In the genomic region with DNA sequence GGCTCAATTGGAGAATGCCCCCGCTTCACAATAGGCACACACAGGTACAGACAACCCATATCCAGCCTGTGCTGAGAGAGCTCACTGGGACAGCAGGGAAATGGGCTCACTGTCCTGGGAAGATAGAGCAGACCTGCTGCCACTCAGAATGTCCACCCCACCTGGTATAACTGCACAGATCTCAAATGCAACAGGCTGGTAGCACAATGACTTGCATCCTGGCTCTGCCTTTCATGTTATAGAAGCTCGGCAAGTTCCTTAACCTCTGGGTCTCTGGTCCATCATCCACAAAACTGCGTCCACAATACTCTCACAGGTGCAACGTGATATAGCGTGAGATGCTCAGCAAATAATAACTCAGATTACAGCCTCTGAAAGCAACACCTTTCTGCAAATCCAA, we compare ENCODE assay signal across 23 cellular contexts.
DNase-seq lines count a peak whose midpoint lies in the region; ATAC-seq, FAIRE-seq and TF ChIP-seq lines count a peak whose summit lies in the region.
"Had no signal": no experiment of that assay in that cellular context is flagged by ENCODE, and none has a peak within 500 bp of the region (broad histone marks: within the 10 kb centered on the region; RNA-seq: fewer than 3 reads in every experiment).

No MANE protein-coding gene starts in this region.

- 83 to 91% (median 87%) methylated on average over 5 of the region's 5 CpGs for WGBS in heart left ventricle, 4 donors
- WGBS in endodermal cell (ENCODE audit: insufficient coverage in 1 of 2, insufficient read length in 1 of 2), 2 experiments, result 79 to 81% methylated on average over 4 to 5 of the region's 5 CpGs
- 79% methylated on average over 4 of the region's 5 CpGs for WGBS in right lobe of liver (ENCODE audit: insufficient coverage, low coverage, low lambda C conversion rate, missing lambda C conversion rate)

- no peak for ATAC-seq in heart left ventricle
- ATAC-seq in right lobe of liver, result no peak
- ATAC-seq: GM12878 had no signal

- H3K27ac ChIP-seq in heart left ventricle (no peak overlapping the region), colonic mucosa (no peak overlapping the region), endodermal cell (ENCODE audit: low read depth, low read length) (no peak overlapping the region), vagina (no peak overlapping the region), right lobe of liver (no peak overlapping the region)
- H3K27ac ChIP-seq: GM23248, HL-60 had no signal

- no peak for FAIRE-seq in urothelium cell line (lab: Jason Lieb, UNC)
- FAIRE-seq: A204.1, GM12878, GM19239 had no signal

- H3K9me3 ChIP-seq in heart left ventricle, result no peaks in the 10 kb centered on the region
- H3K9me3 ChIP-seq in colonic mucosa, result no peaks in the 10 kb centered on the region
- no peaks in the 10 kb centered on the region for H3K9me3 ChIP-seq in endodermal cell (ENCODE audit: control insufficient read depth, low read length)
- no peaks in the 10 kb centered on the region for H3K9me3 ChIP-seq in vagina
- H3K9me3 ChIP-seq in right lobe of liver, result no peaks in the 10 kb centered on the region
- H3K9me3 ChIP-seq: BE2C, HAP-1 had no signal

- TF ChIP-seq CTCF in heart left ventricle (IDR thresholded peaks at IDR 0.05) (no peak), colonic mucosa (IDR thresholded peaks at IDR 0.05) (no peak), endodermal cell (conservative IDR thresholded peaks at IDR 0.05) (no peak), vagina (IDR thresholded peaks at IDR 0.05) (no peak), right lobe of liver (IDR thresholded peaks at IDR 0.05) (no peak)

- peaks cover 5% of the 10 kb centered on the region for H3K4me1 Mint-ChIP-seq in endodermal cell
- H3K4me1 Mint-ChIP-seq: CD8-positive, alpha-beta memory T cell had no signal

- H3K4me3 ChIP-seq in heart left ventricle (no peak overlapping the region), colonic mucosa (no peak overlapping the region), endodermal cell (ENCODE audit: low read length) (no peak overlapping the region), vagina (no peak overlapping the region), right lobe of liver (no peak overlapping the region)
- H3K4me3 ChIP-seq: GM12878, GM23248, HAP-1 had no signal

- DNase-seq in cardiac septum (ENCODE audit: low spot score) (peak; percentile 19), heart left ventricle (no peak), colonic mucosa (peak; percentile 6), endodermal cell (peak; percentile 19), vagina (ENCODE audit: extremely low spot score in 2 of 2) (peak; percentile 64 to 81), urothelium cell line (ENCODE audit: low spot score) (no peak), right lobe of liver (no peak)
- DNase-seq: ACHN; BE2C; C1 segment of cervical spinal cord; CD4-positive, CD25-positive, alpha-beta regulatory T cell; CD8-positive, alpha-beta memory T cell; COR-L47; DMS 273 treated with DMSO at 0.1 percent for 48 hours; DMS53; DND-41; EL; GM23248 had no signal

- H3K36me3 ChIP-seq in heart left ventricle, result no peaks in the 10 kb centered on the region
- no peaks in the 10 kb centered on the region for H3K36me3 ChIP-seq in colonic mucosa
- H3K36me3 ChIP-seq in endodermal cell (ENCODE audit: control insufficient read depth, insufficient read depth, low read length), result no peaks in the 10 kb centered on the region
- H3K36me3 ChIP-seq in vagina, result no peaks in the 10 kb centered on the region
- H3K36me3 ChIP-seq in right lobe of liver, result no peaks in the 10 kb centered on the region
- H3K36me3 ChIP-seq: BE2C, HAP-1 had no signal

- intact Hi-C loops in cardiac septum (cut with DNase I), result no loop called here
- intact Hi-C loops in heart left ventricle (cut with DNase I), result loop anchor here in 1 of 10 donors (5.0 kb wide), 1 partner anchor 79 kb away; no protein-coding TSS in a partner anchor
- intact Hi-C loops in colonic mucosa (cut with DNase I), result no loop called here
- intact Hi-C loops in vagina (cut with DNase I), result no loop called here
- intact Hi-C loops in right lobe of liver (cut with DNase I), result no loop called here

- H3K27me3 ChIP-seq in heart left ventricle (no peaks in the 10 kb centered on the region), colonic mucosa (no peaks in the 10 kb centered on the region), endodermal cell (ENCODE audit: control insufficient read depth, insufficient read depth, low read length, poor library complexity, severe bottlenecking) (no peaks in the 10 kb centered on the region), vagina (no peaks in the 10 kb centered on the region), right lobe of liver (no peaks in the 10 kb centered on the region)
- H3K27me3 ChIP-seq: BE2C had no signal

- TF ChIP-seq POLR2A in heart left ventricle (IDR thresholded peaks at IDR 0.05), result no peak
- TF ChIP-seq POLR2A in vagina (IDR thresholded peaks at IDR 0.05), result no peak
- no peak for TF ChIP-seq POLR2A in right lobe of liver (IDR thresholded peaks at IDR 0.05)

- H3K9ac ChIP-seq in colonic mucosa (ENCODE audit: low read depth in 2 of 2, low read length in 2 of 2) (no peak overlapping the region), endodermal cell (ENCODE audit: extremely low read depth, low read length, poor library complexity, severe bottlenecking) (no peak overlapping the region)
- H3K9ac ChIP-seq: GM23248 had no signal

- H3K27ac Mint-ChIP-seq in endodermal cell, result no peak overlapping the region
- H3K27ac Mint-ChIP-seq: CD4-positive, CD25-positive, alpha-beta regulatory T cell; CD8-positive, alpha-beta memory T cell had no signal

- no peaks in the 10 kb centered on the region for H3K9me3 Mint-ChIP-seq in endodermal cell
- H3K9me3 Mint-ChIP-seq: CD8-positive, alpha-beta memory T cell had no signal

- H3K4me1 ChIP-seq in heart left ventricle (no peaks in the 10 kb centered on the region), colonic mucosa (no peaks in the 10 kb centered on the region), endodermal cell (ENCODE audit: control insufficient read depth, insufficient read depth, low read length) (no peaks in the 10 kb centered on the region), vagina (no peaks in the 10 kb centered on the region), right lobe of liver (no peaks in the 10 kb centered on the region)
- H3K4me1 ChIP-seq: HAP-1 had no signal

- no peaks in the 10 kb centered on the region for H3K36me3 Mint-ChIP-seq in endodermal cell (ENCODE audit: low read depth)
- H3K36me3 Mint-ChIP-seq: CD4-positive, CD25-positive, alpha-beta regulatory T cell; CD8-positive, alpha-beta memory T cell had no signal

- H3K4me3 Mint-ChIP-seq in endodermal cell, result no peak overlapping the region
- H3K4me3 Mint-ChIP-seq: CD4-positive, CD25-positive, alpha-beta regulatory T cell; CD8-positive, alpha-beta memory T cell had no signal

- no peaks in the 10 kb centered on the region for H3K27me3 Mint-ChIP-seq in endodermal cell (ENCODE audit: insufficient read depth)

Comparison
In these comparisons a context has a peak if more than half of its experiments do, and no peak if none do; other contexts are left out.
1. DNase-seq: peak in cardiac septum (single experiment), colonic mucosa (single experiment), endodermal cell (single experiment) and vagina (2 of 2); none in heart left ventricle (0 of 5), urothelium cell line (single experiment) and right lobe of liver (0 of 3).